Comparison of ENCODE assay signal across 11 cellular contexts in the genomic region with DNA sequence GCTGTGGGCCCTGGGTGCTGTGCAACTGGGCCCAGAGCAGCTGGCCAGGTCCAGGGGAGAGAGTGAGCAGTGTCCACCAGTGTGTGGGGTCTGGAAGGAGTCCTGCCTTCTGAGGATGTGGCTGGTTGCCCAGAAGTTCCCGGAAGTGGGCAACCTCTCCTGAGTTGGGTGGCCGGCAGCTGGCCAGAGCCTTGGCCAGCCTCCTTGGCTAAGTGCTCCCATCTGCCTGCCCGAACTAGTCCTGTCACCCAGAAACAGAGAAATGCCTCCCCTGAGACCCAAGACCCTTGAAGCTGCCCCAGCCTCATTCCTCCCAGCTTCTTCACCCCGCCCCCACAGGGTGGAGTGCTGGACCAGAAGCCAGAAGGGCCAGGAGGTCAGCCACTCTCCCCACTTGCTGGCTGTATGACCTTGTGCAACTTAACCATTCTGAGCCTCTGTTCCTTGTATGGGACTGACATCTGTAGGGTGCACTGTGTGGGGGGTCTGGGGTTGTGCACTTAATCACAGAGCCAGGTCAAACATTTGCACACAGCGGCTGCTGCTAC. TPM values are rescaled to one million over a fixed set of nuclear protein-coding genes. Genes with fewer than 3 reads are reported as not detected.
DNase-seq lines count a peak whose midpoint lies in the region; ATAC-seq and TF ChIP-seq lines count a peak whose summit lies in the region.
"Had no signal": no experiment of that assay in that cellular context is flagged by ENCODE, and none has a peak within 500 bp of the region (broad histone marks: within the 10 kb centered on the region; RNA-seq: fewer than 3 reads in every experiment).

No MANE protein-coding gene starts in this region.

- H3K4me1 Mint-ChIP-seq in type B pancreatic cell (ENCODE audit: unreplicated experiment), result peaks cover 5% of the 10 kb centered on the region
- no peaks in the 10 kb centered on the region for H3K4me1 Mint-ChIP-seq in activated T-cell treated with anti-CD3 and anti-CD28 coated beads, Interleukin-2, amount 50 U/mL, for 24 hours (ENCODE audit: low read depth)

- no peak overlapping the region for H3K4me3 ChIP-seq in MG63
- no peak overlapping the region for H3K4me3 ChIP-seq in choroid plexus epithelial cell (ENCODE audit: low read depth, low read length)

- no peaks in the 10 kb centered on the region for H3K27me3 ChIP-seq in MG63

- H3K36me3 Mint-ChIP-seq in type B pancreatic cell, result no peaks in the 10 kb centered on the region
- no peaks in the 10 kb centered on the region for H3K36me3 Mint-ChIP-seq in activated T-cell treated with anti-CD3 and anti-CD28 coated beads, Interleukin-2, amount 50 U/mL, for 24 hours (ENCODE audit: low read depth)

- no peaks in the 10 kb centered on the region for H3K9me3 ChIP-seq in MG63

- ATAC-seq in HG03565 (IDR thresholded peaks at IDR 0.05; ENCODE audit: unreplicated experiment), result no peak

- H3K36me3 ChIP-seq in MG63, result no peaks in the 10 kb centered on the region

- H3K9me3 Mint-ChIP-seq in type B pancreatic cell, result no peaks in the 10 kb centered on the region
- no peaks in the 10 kb centered on the region for H3K9me3 Mint-ChIP-seq in activated T-cell treated with anti-CD3 and anti-CD28 coated beads, Interleukin-2, amount 50 U/mL, for 24 hours

- DNase-seq in MG63, result peak; percentile 86
- peak; percentile 31 for DNase-seq in choroid plexus epithelial cell (ENCODE audit: low read depth)
- DNase-seq in medulla oblongata (ENCODE audit: extremely low spot score), result peak; percentile 80
- DNase-seq in type B pancreatic cell (ENCODE audit: extremely low spot score, unreplicated experiment), result no peak
- no peak for DNase-seq in D341Med (ENCODE audit: low spot score)
- DNase-seq in activated T-cell treated with anti-CD3 and anti-CD28 coated beads, Interleukin-2, amount 50 U/mL, for 24 hours, result no peak
- DNase-seq: activated CD8-positive, alpha-beta memory T cell treated with anti-CD3 and anti-CD28 coated beads, Interleukin-2, amount 50 U/mL, for 4 hours; effector memory CD4-positive, alpha-beta T cell; NCI-H1694; SHP77 had no signal

- no peak overlapping the region for H3K4me3 Mint-ChIP-seq in type B pancreatic cell
- H3K4me3 Mint-ChIP-seq in activated T-cell treated with anti-CD3 and anti-CD28 coated beads, Interleukin-2, amount 50 U/mL, for 24 hours, result no peak overlapping the region

- TF ChIP-seq CTCF in choroid plexus epithelial cell (conservative IDR thresholded peaks at IDR 0.05; ENCODE audit: low read depth, low read length) (no peak), type B pancreatic cell (conservative IDR thresholded peaks at IDR 0.05) (no peak)

- peak overlapping the region; percentile 43 for H3K27ac Mint-ChIP-seq in type B pancreatic cell
- no peak overlapping the region for H3K27ac Mint-ChIP-seq in activated T-cell treated with anti-CD3 and anti-CD28 coated beads, Interleukin-2, amount 50 U/mL, for 24 hours

- no peaks in the 10 kb centered on the region for H3K27me3 Mint-ChIP-seq in type B pancreatic cell
- no peaks in the 10 kb centered on the region for H3K27me3 Mint-ChIP-seq in activated T-cell treated with anti-CD3 and anti-CD28 coated beads, Interleukin-2, amount 50 U/mL, for 24 hours

RNA-seq across cellular contexts. Expression of a gene that starts 7.6 kb away (rescaled TPM):
- total RNA-seq in MG63 (2014; rRNA removed; shearing (Covaris generic); ENCODE audit: low replicate concordance), result 33.7 and 34.0 TPM in 2 replicates
- total RNA-seq in type B pancreatic cell (ENCODE audit: low replicate concordance), result 57.1 and 60.8 TPM in 2 replicates

RNA-seq across cellular contexts. Expression of a gene that starts 35.1 kb away (rescaled TPM):
- not detected in 2 replicates for total RNA-seq in MG63 (2014; rRNA removed; shearing (Covaris generic); ENCODE audit: low replicate concordance)
- total RNA-seq in type B pancreatic cell (ENCODE audit: low replicate concordance), result 0.22 TPM in 1 of 2 replicates, not detected in the other

RNA-seq across cellular contexts. Expression of a gene that starts 36.1 kb away (rescaled TPM):
- 14.2 and 19.8 TPM in 2 replicates for total RNA-seq in MG63 (2014; rRNA removed; shearing (Covaris generic); ENCODE audit: low replicate concordance)
- total RNA-seq in type B pancreatic cell (ENCODE audit: low replicate concordance), result 10.5 and 19.1 TPM in 2 replicates

RNA-seq across cellular contexts. Expression of a gene that starts 48.6 kb away (rescaled TPM):
- total RNA-seq in MG63 (2014; rRNA removed; shearing (Covaris generic); ENCODE audit: low replicate concordance), result 37.4 and 100 TPM in 2 replicates
- 33.7 and 39.3 TPM in 2 replicates for total RNA-seq in type B pancreatic cell (ENCODE audit: low replicate concordance)

RNA-seq across cellular contexts. Expression of a gene that starts 55.2 kb away (rescaled TPM):
- 7.9 and 16.2 TPM in 2 replicates for total RNA-seq in MG63 (2014; rRNA removed; shearing (Covaris generic); ENCODE audit: low replicate concordance)
- 5.2 and 8.0 TPM in 2 replicates for total RNA-seq in type B pancreatic cell (ENCODE audit: low replicate concordance)

Comparison
In these comparisons a context has a peak if more than half of its experiments do, and no peak if none do; other contexts are left out.
1. DNase-seq: peak in MG63 (single experiment), choroid plexus epithelial cell (single experiment) and medulla oblongata (single experiment); none in type B pancreatic cell (single experiment), D341Med (single experiment) and activated T-cell treated with anti-CD3 and anti-CD28 coated beads, Interleukin-2, amount 50 U/mL, for 24 hours (single experiment).